In genomic region chr13:99266827-99267226, GRCh38 we compare ENCODE assay signal across 24 cellular contexts. TPM values are rescaled to one million over a fixed set of nuclear protein-coding genes. Genes with fewer than 3 reads are reported as not detected.
"Had no signal": no experiment of that assay in that cellular context is flagged by ENCODE, and none has a peak within 500 bp of the region (broad histone marks: within the 10 kb centered on the region; RNA-seq: fewer than 3 reads in every experiment).

No MANE protein-coding gene starts in this region.

- H3K27me3 Mint-ChIP-seq: naive thymus-derived CD8-positive, alpha-beta T cell had no signal

- ATAC-seq: gastrocnemius medialis; heart right ventricle; left lobe of liver; naive thymus-derived CD8-positive, alpha-beta T cell had no signal

- H3K27ac ChIP-seq: coronary artery, esophagus muscularis mucosa, gastrocnemius medialis, heart right ventricle, sigmoid colon, skin epidermis had no signal

- H3K9me3 ChIP-seq: esophagus muscularis mucosa, gastrocnemius medialis, sigmoid colon had no signal

- H3K27me3 ChIP-seq: esophagus muscularis mucosa, gastrocnemius medialis, heart right ventricle, sigmoid colon had no signal

- DNase-seq: effector CD8-positive, alpha-beta T cell; gastrocnemius medialis; heart right ventricle; islet precursor cell; mammary epithelial cell; naive thymus-derived CD8-positive, alpha-beta T cell; posterior cingulate gyrus; sigmoid colon; stimulated activated CD4-positive, alpha-beta T cell treated with anti-CD3 and anti-CD28 coated beads, Interleukin-2, amount 100 ng/mL, for 24 hours; stimulated activated CD4-positive, alpha-beta T cell treated with anti-CD3 and anti-CD28 coated beads, Interleukin-4, amount 100 ng/mL, for 4 hours; stimulated activated naive CD4-positive, alpha-beta T cell; trophoblast cell had no signal

- H3K9me3 Mint-ChIP-seq: naive thymus-derived CD8-positive, alpha-beta T cell; neural crest cell had no signal

- H3K4me3 Mint-ChIP-seq: naive thymus-derived CD8-positive, alpha-beta T cell; neural crest cell had no signal

RNA-seq across cellular contexts. Expression of gene GPR18, which starts 8.6 kb away (rescaled TPM):
- total RNA-seq: dermis microvascular lymphatic vessel endothelial cell, esophagus muscularis mucosa, fibroblast of villous mesenchyme, gastrocnemius medialis, lower leg skin, mammary epithelial cell, mesenteric fat pad, neural crest cell, osteocyte, pulmonary artery endothelial cell had no signal
- polyA plus RNA-seq: heart right ventricle, mammary epithelial cell, urinary bladder had no signal

RNA-seq across cellular contexts. Expression of gene GPR183, which starts 40.4 kb away (rescaled TPM):
- total RNA-seq: mammary epithelial cell, neural crest cell, pulmonary artery endothelial cell had no signal
- polyA plus RNA-seq: mammary epithelial cell had no signal
